In the genomic region with DNA sequence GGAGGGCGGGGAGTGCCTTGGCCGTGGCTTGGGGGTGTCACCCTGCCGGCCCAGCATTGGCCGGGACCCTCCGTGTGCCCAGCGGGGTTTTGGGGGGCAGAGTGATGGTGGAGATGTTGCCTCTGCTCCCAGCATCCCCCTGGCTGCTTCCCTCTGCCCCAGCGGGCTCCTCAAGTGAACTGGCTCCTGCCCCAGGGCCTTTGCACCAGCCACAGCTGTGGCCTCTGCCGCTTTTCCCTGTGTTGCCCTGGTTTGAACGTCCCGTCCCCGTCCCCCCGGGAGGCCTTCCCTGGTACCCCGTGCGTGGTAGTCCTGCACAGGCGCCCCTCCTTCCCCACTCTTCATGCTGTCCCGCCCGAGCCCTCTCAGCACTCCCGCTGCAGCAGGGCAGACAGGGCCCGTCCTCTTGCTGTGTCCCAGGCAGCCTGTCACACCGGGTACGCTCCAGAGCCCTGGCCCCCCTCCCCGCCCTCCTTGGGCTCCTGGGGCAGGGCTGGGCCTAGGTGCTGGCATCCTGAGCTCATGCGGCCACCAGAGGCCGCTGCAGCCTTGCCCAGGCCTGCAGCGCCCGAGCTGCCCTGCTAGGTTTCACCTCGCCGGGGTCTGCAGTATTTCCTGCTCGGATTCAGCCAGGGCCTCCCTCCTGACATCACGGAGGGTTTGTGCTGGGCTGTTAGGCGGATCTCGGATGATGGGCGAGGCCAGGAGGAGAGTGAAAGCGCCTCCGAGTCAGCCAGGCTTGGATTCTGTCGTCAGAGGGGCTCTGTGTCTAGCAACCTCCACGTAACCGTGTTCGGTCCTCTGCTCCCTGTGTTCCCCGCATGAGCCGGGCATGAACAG, we compare ENCODE assay signal across 8 cellular contexts. TPM values are rescaled to one million over a fixed set of nuclear protein-coding genes. Genes with fewer than 3 reads are reported as not detected.
DNase-seq lines count a peak whose midpoint lies in the region; ATAC-seq and TF ChIP-seq lines count a peak whose summit lies in the region.

No MANE protein-coding gene starts in this region.

- no peak overlapping the region for H3K27ac ChIP-seq in skeletal muscle tissue (ENCODE audit: low read depth, low read length)

- H3K36me3 ChIP-seq in skeletal muscle tissue (ENCODE audit: control insufficient read depth in 3 of 3, insufficient read depth in 3 of 3, low read length in 3 of 3) = peaks cover 13 to 33% (median 25%) of the 10 kb centered on the region in 3 donors

- H3K4me1 ChIP-seq in skeletal muscle tissue (ENCODE audit: control insufficient read depth in 3 of 3, insufficient read depth in 3 of 3, low read length in 3 of 3) = peaks cover 5 to 7% (median 6%) of the 10 kb centered on the region in 3 donors

- in situ Hi-C loops in G401 (cut with HindIII; ENCODE audit: low sequenced_read_pairs) (no loop called here), astrocyte of the cerebellum (cut with HindIII; ENCODE audit: low sequenced_read_pairs) (no loop called here)

- H3K4me3 ChIP-seq in HFF-Myc (replicated peaks; ENCODE audit: low read depth, low read length) = no peak overlapping the region
- no peak overlapping the region for H3K4me3 ChIP-seq in astrocyte of the cerebellum (ENCODE audit: low read depth, low read length)
- peak overlapping the region; percentile 25 to 64 (median 46) for H3K4me3 ChIP-seq in skeletal muscle tissue (ENCODE audit: low read length in 3 of 3)

- peak; percentile 80 for DNase-seq in G401 (ENCODE audit: low spot score)
- DNase-seq in HFF-Myc (ENCODE audit: extremely low read depth, low read depth) = peak; percentile 40
- peak; percentile 70 for DNase-seq in NCI-H128 (lab: John Stamatoyannopoulos, UW; ENCODE audit: unreplicated experiment)
- DNase-seq in T-helper 9 cell = peak; percentile 59
- DNase-seq in astrocyte of the cerebellum (ENCODE audit: low read depth) = peak; percentile 49
- DNase-seq in iPS DF 19.7 (ENCODE audit: low read depth, low spot score) = peak; percentile 59

- TF ChIP-seq CTCF in HFF-Myc (IDR thresholded peaks at IDR 0.05; ENCODE audit: low read depth, low read length, missing control alignments) (peak; percentile 97), astrocyte of the cerebellum (IDR thresholded peaks at IDR 0.05; ENCODE audit: low read depth, low read length, missing control alignments) (peak; percentile 90)

- no peaks in the 10 kb centered on the region for H3K9me3 ChIP-seq in skeletal muscle tissue (ENCODE audit: control insufficient read depth in 3 of 3, low read length in 3 of 3)

- H3K9ac ChIP-seq in skeletal muscle tissue (ENCODE audit: low read depth in 1 of 3, low read length in 3 of 3) = peak overlapping the region; percentile 50 to 75 (median 69)

- ATAC-seq in GM18858 (IDR thresholded peaks at IDR 0.05; ENCODE audit: unreplicated experiment) = no peak

- H3K27me3 ChIP-seq in skeletal muscle tissue (ENCODE audit: control insufficient read depth in 3 of 3, insufficient read depth in 3 of 3, low read length in 3 of 3) = peaks cover 0 to 3% (median 2%) of the 10 kb centered on the region in 3 donors

RNA-seq across cellular contexts. Expression of gene NOC4L, which starts 9.5 kb away (rescaled TPM):
- total RNA-seq in G401 (2014; rRNA removed; shearing (Covaris generic)) = 40.0 and 44.1 TPM in 2 replicates
- total RNA-seq in skeletal muscle tissue = 5.7 TPM

RNA-seq across cellular contexts. Expression of gene DDX51, which starts 9.6 kb away (rescaled TPM):
- 24.9 and 28.9 TPM in 2 replicates for total RNA-seq in G401 (2014; rRNA removed; shearing (Covaris generic))
- total RNA-seq in skeletal muscle tissue = 8.4 TPM

Comparison
In these comparisons a context has a peak if more than half of its experiments do, and no peak if none do; other contexts are left out.
1. H3K4me3 ChIP-seq: peak in skeletal muscle tissue (3 of 3); none in HFF-Myc (single experiment) and astrocyte of the cerebellum (single experiment).
2. Peak in every context shown above with its lines, with median percentiles within 50 percentile points of each other: DNase-seq.